Comparison of ENCODE assay signal across 38 cellular contexts in the genomic region with DNA sequence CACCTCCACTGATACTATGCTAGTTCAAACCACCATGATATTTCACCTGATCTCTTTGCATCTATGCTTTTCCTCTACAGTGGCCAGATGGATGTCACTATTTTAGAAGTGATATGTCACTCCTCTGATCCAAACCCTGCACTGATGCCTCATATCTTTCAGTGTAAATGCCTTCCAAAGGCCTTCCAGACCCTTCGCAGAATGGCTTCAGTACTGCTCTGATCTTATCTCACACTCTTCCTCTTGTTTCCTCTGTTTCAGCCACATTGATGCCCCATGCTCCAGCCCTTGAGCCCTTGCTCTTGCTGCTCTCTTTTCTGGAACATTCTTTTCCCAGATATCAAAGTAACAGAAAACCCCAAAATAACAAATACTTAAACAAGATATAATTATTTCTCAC.
"Had no signal": no experiment of that assay in that cellular context is flagged by ENCODE, and none has a peak within 500 bp of the region (broad histone marks: within the 10 kb centered on the region; RNA-seq: fewer than 3 reads in every experiment).

No MANE protein-coding gene starts in this region.

- H3K4me3 Mint-ChIP-seq: activated naive CD4-positive, alpha-beta T cell treated with anti-CD3 and anti-CD28 coated beads for 36 hours; activated naive CD4-positive, alpha-beta T cell treated with anti-CD3 and anti-CD28 coated beads, Interleukin-2, amount 10 ng/mL, durations not matched to agents 7 days and 5 days; activated naive CD4-positive, alpha-beta T cell treated with anti-CD3 and anti-CD28 coated beads, Interleukin-2, amount 50 U/mL, for 24 hours; activated naive CD8-positive, alpha-beta T cell; activated naive CD8-positive, alpha-beta T cell treated with anti-CD3 and anti-CD28 coated beads for 36 hours; activated naive CD8-positive, alpha-beta T cell treated with anti-CD3 and anti-CD28 coated beads, Interleukin-2, amount 10 ng/mL, durations not matched to agents 7 days and 5 days; activated naive CD8-positive, alpha-beta T cell treated with anti-CD3 and anti-CD28 coated beads, Interleukin-2, amount 50 U/mL, for 24 hours; activated T-cell treated with anti-CD3 and anti-CD28 coated beads, Interleukin-2, amount 50 U/mL, for 24 hours; activated T-cell treated with anti-CD3 and anti-CD28 coated beads, Interleukin-2, amount 50 U/mL, for 4 hours; activated T-cell treated with anti-CD3 and anti-CD28 coated beads, Interleukin-2, amount 50 U/mL, for 72 hours; activated T-helper 1 cell treated with anti-CD3 and anti-CD28 coated beads, Interleukin-12 subunit alpha, Interleukin-12 subunit beta, Interleukin-2, Interleukin-4 antibody, amounts not matched to agents 30 ng/mL and 10 ng/mL and 1 ng/mL, durations not matched to agents 14 hours and 24 hours and 36 hours; activated T-helper 17 cell treated with anti-CD3 and anti-CD28 coated beads, Interleukin-2, amount 50 U/mL, for 72 hours; brain; central memory CD8-positive, alpha-beta T cell had no signal

- H3K36me3 ChIP-seq: adrenal gland, ascending aorta, brain microvascular endothelial cell, breast epithelium, cardiac muscle cell had no signal

- H3K27me3 Mint-ChIP-seq: activated naive CD4-positive, alpha-beta T cell treated with anti-CD3 and anti-CD28 coated beads, Interleukin-2, amount 50 U/mL, for 24 hours; activated naive CD8-positive, alpha-beta T cell; activated naive CD8-positive, alpha-beta T cell treated with anti-CD3 and anti-CD28 coated beads for 36 hours; activated naive CD8-positive, alpha-beta T cell treated with anti-CD3 and anti-CD28 coated beads, Interleukin-2, amount 10 ng/mL, durations not matched to agents 7 days and 5 days; activated naive CD8-positive, alpha-beta T cell treated with anti-CD3 and anti-CD28 coated beads, Interleukin-2, amount 50 U/mL, for 24 hours; activated T-helper 17 cell treated with anti-CD3 and anti-CD28 coated beads, Interleukin-2, amount 50 U/mL, for 72 hours; brain; central memory CD8-positive, alpha-beta T cell had no signal

- ATAC-seq: activated naive CD8-positive, alpha-beta T cell treated with anti-CD3 and anti-CD28 coated beads, Interleukin-2, amount 50 U/mL, for 24 hours; activated T-cell treated with anti-CD3 and anti-CD28 coated beads, Interleukin-2, amount 50 U/mL, for 4 hours; activated T-cell treated with anti-CD3 and anti-CD28 coated beads, Interleukin-2, amount 50 U/mL, for 72 hours had no signal

- H3K27ac ChIP-seq: adrenal gland, ascending aorta, brain microvascular endothelial cell, breast epithelium, cardiac muscle cell had no signal

- H3K4me1 Mint-ChIP-seq: activated naive CD8-positive, alpha-beta T cell treated with anti-CD3 and anti-CD28 coated beads, Interleukin-2, amount 50 U/mL, for 24 hours; activated T-helper 17 cell treated with anti-CD3 and anti-CD28 coated beads, Interleukin-2, amount 50 U/mL, for 72 hours; central memory CD8-positive, alpha-beta T cell had no signal

- H3K9me3 ChIP-seq: adrenal gland, ascending aorta, breast epithelium had no signal

- H3K27me3 ChIP-seq: adrenal gland, ascending aorta, brain microvascular endothelial cell, cardiac muscle cell had no signal

- FAIRE-seq: bronchial epithelial cell had no signal

- H3K4me1 ChIP-seq: adrenal gland, ascending aorta, breast epithelium had no signal

- H3K36me3 Mint-ChIP-seq: activated naive CD4-positive, alpha-beta T cell treated with anti-CD3 and anti-CD28 coated beads, Interleukin-2, amount 50 U/mL, for 72 hours; activated naive CD8-positive, alpha-beta T cell; activated naive CD8-positive, alpha-beta T cell treated with anti-CD3 and anti-CD28 coated beads for 36 hours; brain had no signal

- H3K4me3 ChIP-seq: adrenal gland, ascending aorta, breast epithelium, cardiac muscle cell had no signal

- H3K9me3 Mint-ChIP-seq: activated naive CD4-positive, alpha-beta T cell treated with anti-CD3 and anti-CD28 coated beads for 36 hours; activated naive CD4-positive, alpha-beta T cell treated with anti-CD3 and anti-CD28 coated beads, Interleukin-2, amount 10 ng/mL, durations not matched to agents 7 days and 5 days; activated naive CD4-positive, alpha-beta T cell treated with anti-CD3 and anti-CD28 coated beads, Interleukin-2, amount 50 U/mL, for 24 hours; activated naive CD4-positive, alpha-beta T cell treated with anti-CD3 and anti-CD28 coated beads, Interleukin-2, amount 50 U/mL, for 72 hours; activated naive CD8-positive, alpha-beta T cell treated with anti-CD3 and anti-CD28 coated beads for 36 hours; activated naive CD8-positive, alpha-beta T cell treated with anti-CD3 and anti-CD28 coated beads, Interleukin-2, amount 10 ng/mL, durations not matched to agents 7 days and 5 days; activated naive CD8-positive, alpha-beta T cell treated with anti-CD3 and anti-CD28 coated beads, Interleukin-2, amount 50 U/mL, for 24 hours; activated T-cell treated with anti-CD3 and anti-CD28 coated beads, Interleukin-2, amount 50 U/mL, for 24 hours; activated T-cell treated with anti-CD3 and anti-CD28 coated beads, Interleukin-2, amount 50 U/mL, for 4 hours; activated T-cell treated with anti-CD3 and anti-CD28 coated beads, Interleukin-2, amount 50 U/mL, for 72 hours; activated T-helper 1 cell treated with anti-CD3 and anti-CD28 coated beads, Interleukin-12 subunit alpha, Interleukin-12 subunit beta, Interleukin-2, Interleukin-4 antibody, amounts not matched to agents 30 ng/mL and 10 ng/mL and 1 ng/mL, durations not matched to agents 14 hours and 24 hours and 36 hours; activated T-helper 17 cell treated with anti-CD3 and anti-CD28 coated beads, Interleukin-2, amount 50 U/mL, for 72 hours; activated T-helper 2 cell treated with anti-CD3 and anti-CD28 coated beads, Interferon-gamma antibody, Interleukin-2, Interleukin-4, amounts not matched to agents 10 μg/mL and 5 μg/mL and 100 μg/mL, durations not matched to agents 14 hours and 24 hours and 36 hours; central memory CD8-positive, alpha-beta T cell had no signal

- H3K27ac Mint-ChIP-seq: activated naive CD4-positive, alpha-beta T cell treated with anti-CD3 and anti-CD28 coated beads for 36 hours; activated naive CD4-positive, alpha-beta T cell treated with anti-CD3 and anti-CD28 coated beads, Interleukin-2, amount 10 ng/mL, durations not matched to agents 7 days and 5 days; activated naive CD4-positive, alpha-beta T cell treated with anti-CD3 and anti-CD28 coated beads, Interleukin-2, amount 50 U/mL, for 24 hours; activated naive CD4-positive, alpha-beta T cell treated with anti-CD3 and anti-CD28 coated beads, Interleukin-2, amount 50 U/mL, for 72 hours; activated naive CD8-positive, alpha-beta T cell; activated naive CD8-positive, alpha-beta T cell treated with anti-CD3 and anti-CD28 coated beads for 36 hours; activated naive CD8-positive, alpha-beta T cell treated with anti-CD3 and anti-CD28 coated beads, Interleukin-2, amount 10 ng/mL, durations not matched to agents 7 days and 5 days; activated naive CD8-positive, alpha-beta T cell treated with anti-CD3 and anti-CD28 coated beads, Interleukin-2, amount 50 U/mL, for 24 hours; activated T-cell treated with anti-CD3 and anti-CD28 coated beads, Interleukin-2, amount 50 U/mL, for 24 hours; activated T-cell treated with anti-CD3 and anti-CD28 coated beads, Interleukin-2, amount 50 U/mL, for 72 hours; activated T-helper 1 cell treated with anti-CD3 and anti-CD28 coated beads, Interleukin-12 subunit alpha, Interleukin-12 subunit beta, Interleukin-2, Interleukin-4 antibody, amounts not matched to agents 30 ng/mL and 10 ng/mL and 1 ng/mL, durations not matched to agents 14 hours and 24 hours and 36 hours; activated T-helper 17 cell treated with anti-CD3 and anti-CD28 coated beads, Interleukin-2, amount 50 U/mL, for 72 hours; activated T-helper 2 cell treated with anti-CD3 and anti-CD28 coated beads, Interferon-gamma antibody, Interleukin-2, Interleukin-4, amounts not matched to agents 10 μg/mL and 5 μg/mL and 100 μg/mL, durations not matched to agents 14 hours and 24 hours and 36 hours; brain had no signal

- DNase-seq: activated effector memory CD4-positive, alpha-beta T cell treated with anti-CD3 and anti-CD28 coated beads, Interleukin-2, amount 50 U/mL, for 16 hours; activated effector memory CD4-positive, alpha-beta T cell treated with Interleukin-2 at 50 U/mL for 16 hours; activated gamma-delta T cell; activated gamma-delta T cell treated with Interleukin-2 at 50 U/mL for 16 hours; activated naive CD4-positive, alpha-beta T cell; activated naive CD4-positive, alpha-beta T cell treated with anti-CD3 and anti-CD28 coated beads for 36 hours; activated naive CD4-positive, alpha-beta T cell treated with anti-CD3 and anti-CD28 coated beads, Interleukin-2, amount 10 ng/mL, durations not matched to agents 7 days and 5 days; activated naive CD4-positive, alpha-beta T cell treated with anti-CD3 and anti-CD28 coated beads, Interleukin-2, amount 50 U/mL, for 16 hours; activated naive CD4-positive, alpha-beta T cell treated with Interleukin-2 at 50 U/mL for 16 hours; activated naive CD8-positive, alpha-beta T cell treated with anti-CD3 and anti-CD28 coated beads for 36 hours; activated naive CD8-positive, alpha-beta T cell treated with anti-CD3 and anti-CD28 coated beads, Interleukin-2, amount 10 ng/mL, durations not matched to agents 7 days and 5 days; activated naive CD8-positive, alpha-beta T cell treated with anti-CD3 and anti-CD28 coated beads, Interleukin-2, amount 50 U/mL, for 24 hours; activated T-cell treated with anti-CD3 and anti-CD28 coated beads, Interleukin-2, amount 50 U/mL, for 1 hour; activated T-cell treated with anti-CD3 and anti-CD28 coated beads, Interleukin-2, amount 50 U/mL, for 24 hours; activated T-cell treated with anti-CD3 and anti-CD28 coated beads, Interleukin-2, amount 50 U/mL, for 4 hours; activated T-cell treated with anti-CD3 and anti-CD28 coated beads, Interleukin-2, amount 50 U/mL, for 48 hours; activated T-cell treated with anti-CD3 and anti-CD28 coated beads, Interleukin-2, amount 50 U/mL, for 72 hours; adrenal gland; amniotic stem cell; amygdala; anterior cingulate cortex; aorta; brain microvascular endothelial cell; caudate nucleus; central memory CD4-positive, alpha-beta T cell; cerebellar nuclear complex had no signal
